In the genomic region with DNA sequence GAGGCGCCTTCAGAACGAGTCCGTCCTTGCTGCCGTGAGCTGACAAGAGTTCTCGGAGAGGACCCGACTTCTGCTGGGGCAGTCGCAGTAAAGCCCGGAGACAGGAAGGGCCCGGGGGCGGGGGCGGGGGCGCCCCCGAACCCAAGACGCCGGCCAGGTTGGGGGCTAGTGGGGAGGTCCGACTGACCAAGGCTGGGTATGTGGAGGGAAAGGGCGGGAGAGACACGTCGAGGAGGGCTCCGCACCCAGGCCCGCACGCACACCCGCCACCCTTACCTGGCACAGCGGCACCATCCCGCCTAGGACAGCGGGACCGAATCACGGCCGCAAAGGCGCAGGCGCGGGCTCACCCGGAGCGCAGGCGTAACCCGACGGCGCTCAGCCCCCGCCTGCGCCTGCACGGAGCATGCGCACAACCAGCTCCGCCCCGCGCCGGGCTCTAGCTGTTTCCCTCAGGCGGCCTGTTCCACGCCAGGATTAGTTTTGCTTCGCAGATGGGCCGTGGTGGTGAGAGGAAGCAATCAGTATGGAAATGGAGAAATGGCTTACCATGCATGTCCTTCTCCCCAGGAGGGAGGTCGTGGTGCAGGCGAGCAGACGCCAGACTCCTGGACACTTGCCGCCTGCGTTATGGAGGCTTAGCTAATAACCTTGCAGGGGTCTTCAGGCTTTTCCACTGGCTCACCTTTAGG, we compare ENCODE assay signal across 8 cellular contexts. TPM values are rescaled to one million over a fixed set of nuclear protein-coding genes. Genes with fewer than 3 reads are reported as not detected.
DNase-seq lines count a peak whose midpoint lies in the region; ATAC-seq and TF ChIP-seq lines count a peak whose summit lies in the region.

A gene with protein sequence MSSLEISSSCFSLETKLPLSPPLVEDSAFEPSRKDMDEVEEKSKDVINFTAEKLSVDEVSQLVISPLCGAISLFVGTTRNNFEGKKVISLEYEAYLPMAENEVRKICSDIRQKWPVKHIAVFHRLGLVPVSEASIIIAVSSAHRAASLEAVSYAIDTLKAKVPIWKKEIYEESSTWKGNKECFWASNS (minus strand): TSS at position 322 of the 692 bp plus-strand sequence. CDS start 2,583 bp downstream, outside the sequence.

- no TSS peak for BruUV-seq in Caco-2 (replicated peaks; lab: Mats Ljungman, UMichigan)

- intact Hi-C loops in Caco-2 (cut with micrococcal nuclease; ENCODE audit: unreplicated experiment), result no loop called here

- peak within 1 kb of the TSS; percentile 89 for H3K4me3 Mint-ChIP-seq in Caco-2 (ENCODE audit: unreplicated experiment)
- peak within 1 kb of the TSS; percentile 90 to 98 for H3K4me3 Mint-ChIP-seq in effector memory CD8-positive, alpha-beta T cell
- H3K4me3 Mint-ChIP-seq in memory B cell, result peak within 1 kb of the TSS; percentile 93

- DNase-seq in Caco-2 (peak; percentile 89 to 93), HUDEP-2 (lab: John Stamatoyannopoulos, UW; ENCODE audit: unreplicated experiment in 76 of 76) (peak in 74 of 76 experiments; percentile 18 to 89 (median 75)), NOMO-1 treated with dmso at 0.1 percent for 144 hours (lab: John Stamatoyannopoulos, UW; ENCODE audit: unreplicated experiment) (peak; percentile 79), memory B cell (ENCODE audit: low spot score in 2 of 2) (peak; percentile 86 to 88)
- peak; percentile 71 to 81 (median 74) for DNase-seq in activated CD8-positive, alpha-beta memory T cell treated with anti-CD3 and anti-CD28 coated beads for 48 hours (ENCODE audit: low read depth in 2 of 3, low spot score in 2 of 3)
- DNase-seq in effector memory CD8-positive, alpha-beta T cell, result peak; percentile 85 to 88 (median 85)
- peak; percentile 83 for DNase-seq in stimulated activated CD8-positive, alpha-beta memory T cell treated with anti-CD3 and anti-CD28 coated beads, Interleukin-12 subunit alpha, Interleukin-12 subunit beta, amount 100 ng/mL, for 1 hour (ENCODE audit: low read depth)

- H3K36me3 Mint-ChIP-seq in Caco-2 (ENCODE audit: insufficient read depth, unreplicated experiment) (peaks cover 6% of the 10 kb centered on the region), memory B cell (peaks cover 9% of the 10 kb centered on the region)
- H3K36me3 Mint-ChIP-seq in effector memory CD8-positive, alpha-beta T cell (ENCODE audit: insufficient read depth), result peaks cover 4% of the 10 kb centered on the region

- H3K9me3 Mint-ChIP-seq in Caco-2 (ENCODE audit: unreplicated experiment) (no peaks in the 10 kb centered on the region), memory B cell (no peaks in the 10 kb centered on the region)
- H3K9me3 Mint-ChIP-seq in effector memory CD8-positive, alpha-beta T cell, result no peaks in the 10 kb centered on the region

- H3K36me3 ChIP-seq in Caco-2 (ENCODE audit: control insufficient read depth, insufficient read depth, low read length), result no peaks in the 10 kb centered on the region; the same call in none of the 2 replicates

- H3K4me1 Mint-ChIP-seq in Caco-2 (ENCODE audit: low read depth, unreplicated experiment), result peaks cover 9% of the 10 kb centered on the region
- peaks cover 20 to 35% of the 10 kb centered on the region in 2 donors for H3K4me1 Mint-ChIP-seq in effector memory CD8-positive, alpha-beta T cell (ENCODE audit: low read depth in 2 of 2)
- peaks cover 26% of the 10 kb centered on the region for H3K4me1 Mint-ChIP-seq in memory B cell

- H3K27me3 Mint-ChIP-seq in Caco-2 (ENCODE audit: insufficient read depth, unreplicated experiment) (no peaks in the 10 kb centered on the region), memory B cell (no peaks in the 10 kb centered on the region)
- no peaks in the 10 kb centered on the region for H3K27me3 Mint-ChIP-seq in effector memory CD8-positive, alpha-beta T cell

- ATAC-seq in GM21390 (IDR thresholded peaks at IDR 0.05; ENCODE audit: unreplicated experiment) (peak; percentile 96), memory B cell (ENCODE audit: low read depth) (peak; percentile 97)
- peak; percentile 97 for ATAC-seq in effector memory CD8-positive, alpha-beta T cell (replicated peaks)

- H3K9me3 ChIP-seq in Caco-2, result no peaks in the 10 kb centered on the region

- H3K4me3 ChIP-seq in Caco-2 (ENCODE audit: low read depth, low read length), result peak within 1 kb of the TSS; percentile 86

- POLR2A ChIA-PET in Caco-2 (lab: Charles Lee), result interaction anchor here (1.0 to 1.5 kb wide), 2 partner anchors 12 to 20 kb away, joined by 3 to 4 read pairs; no protein-coding TSS in a partner anchor

- H3K27ac Mint-ChIP-seq in Caco-2 (ENCODE audit: unreplicated experiment) (peak within 1 kb of the TSS; percentile 83), memory B cell (peak within 1 kb of the TSS; percentile 82)
- H3K27ac Mint-ChIP-seq in effector memory CD8-positive, alpha-beta T cell, result peak within 1 kb of the TSS; percentile 92 to 96

- no peak for TF ChIP-seq CTCF in Caco-2 (IDR thresholded peaks at IDR 0.05; ENCODE audit: insufficient read depth in 1 of 2, low read depth in 1 of 2, low read length in 1 of 2, severe bottlenecking in 1 of 2, unreplicated experiment in 1 of 2)

- no peaks in the 10 kb centered on the region for H3K27me3 ChIP-seq in Caco-2 (replicated peaks; ENCODE audit: control insufficient read depth, insufficient read depth, low read length)

- CTCF ChIA-PET in Caco-2 (lab: Charles Lee), result interaction anchor here (0.6 to 1.0 kb wide), 6 partner anchors 10 to 596 kb away, joined by 3 to 7 read pairs (median 4); no protein-coding TSS in a partner anchor

- peaks cover 3% of the 10 kb centered on the region; the same call in 1 of the 2 replicates for H3K4me1 ChIP-seq in Caco-2

RNA-seq across cellular contexts. Expression of the gene that starts here (rescaled TPM):
- 34.8 and 35.9 TPM in 2 replicates for total RNA-seq in Caco-2 (2022)

Comparison
In these comparisons a context has a peak if more than half of its experiments do, and no peak if none do; other contexts are left out.
1. Peak in every context shown above with its lines: DNase-seq, ATAC-seq and H3K4me3 ChIP-seq.